In genomic region chr22:27885977-27886842, GRCh38 we compare ENCODE assay signal across 8 cellular contexts. TPM values are rescaled to one million over a fixed set of nuclear protein-coding genes. Genes with fewer than 3 reads are reported as not detected.
DNase-seq lines count a peak whose midpoint lies in the region; ATAC-seq and TF ChIP-seq lines count a peak whose summit lies in the region.

No MANE protein-coding gene starts in this region.

- H3K36me3 Mint-ChIP-seq in CD14-positive monocyte, result peaks cover 58 to 65% of the 10 kb centered on the region in 2 donors

- in situ Hi-C loops in GM23248 (cut with MboI), result no loop called here

- peak; percentile 79 for TF ChIP-seq CTCF in CD14-positive monocyte (IDR thresholded peaks at IDR 0.05)
- TF ChIP-seq CTCF in liver (IDR thresholded peaks at IDR 0.05; ENCODE audit: low read depth, low read length, missing input control), result peak; percentile 87

- ATAC-seq in HG02642 (IDR thresholded peaks at IDR 0.05; ENCODE audit: poor library complexity, unreplicated experiment) (no peak), GM21737 (IDR thresholded peaks at IDR 0.05; ENCODE audit: unreplicated experiment) (no peak)

- intact Hi-C loops in CD14-positive monocyte (cut with micrococcal nuclease), result loop anchor here (2.0 to 10.0 kb wide), 2 partner anchors 123 to 709 kb away; no protein-coding TSS in a partner anchor

- H3K9me2 ChIP-seq in GM23248 (ENCODE audit: insufficient read depth), result no peaks in the 10 kb centered on the region

- no peaks in the 10 kb centered on the region for H3K9me3 ChIP-seq in GM23248 (ENCODE audit: low read depth)
- H3K9me3 ChIP-seq in liver (ENCODE audit: control insufficient read depth in 4 of 4, low read length in 3 of 4), result no peaks in the 10 kb centered on the region

- no peaks in the 10 kb centered on the region for H3K4me1 Mint-ChIP-seq in CD14-positive monocyte

- H3F3A ChIP-seq in GM23248 (ENCODE audit: insufficient read depth), result peaks cover 42% of the 10 kb centered on the region

- WGBS in GM23248 (ENCODE audit: low coverage in 1 of 2, low lambda C conversion rate in 2 of 2, missing lambda C conversion rate in 2 of 2), 2 experiments, result 59% methylated on average over 3 of the region's 3 CpGs
- WGBS in liver, result 86% methylated on average over 3 of the region's 3 CpGs

- H3K4me3 ChIP-seq in GM23248 (0 out of 2 replicates have a peak overlapping the region, but pooled peaks have one; percentile 10), liver (ENCODE audit: low read depth in 1 of 3, low read length in 3 of 3) (no peak overlapping the region)

- peak overlapping the region; percentile 74 for H3K27ac ChIP-seq in GM23248
- H3K27ac ChIP-seq in liver (ENCODE audit: low read depth in 1 of 2, low read length in 2 of 2), result peak overlapping the region; percentile 29 to 76

- H3K27me3 ChIP-seq in GM23248 (replicated peaks; ENCODE audit: insufficient read depth), result no peaks in the 10 kb centered on the region
- H3K27me3 ChIP-seq in liver (ENCODE audit: control insufficient read depth in 4 of 4, insufficient read depth in 4 of 4, low read length in 3 of 4), result no peaks in the 10 kb centered on the region

- no peaks in the 10 kb centered on the region for H3K9me3 Mint-ChIP-seq in CD14-positive monocyte

- peaks cover 43% of the 10 kb centered on the region for H3K79me2 ChIP-seq in GM23248 (ENCODE audit: insufficient read depth)

- peak overlapping the region in 1 of 7 donors; percentile 15 for H3K27ac Mint-ChIP-seq in CD14-positive monocyte

- H3K4me2 ChIP-seq in GM23248 (ENCODE audit: unreplicated experiment), result peak overlapping the region; percentile 51

- peaks cover 6% of the 10 kb centered on the region; the same call in 1 of the 2 replicates for H4K20me1 ChIP-seq in GM23248 (ENCODE audit: insufficient read depth)

- H3K4me1 ChIP-seq in GM23248 (ENCODE audit: insufficient read depth) (peaks cover 35% of the 10 kb centered on the region), liver (ENCODE audit: control insufficient read depth in 4 of 4, insufficient read depth in 4 of 4, low read length in 3 of 4) (peaks cover 4 to 56% (median 50%) of the 10 kb centered on the region in 4 donors)

- H3K36me3 ChIP-seq in GM23248 (ENCODE audit: low read depth) (peaks cover 10% of the 10 kb centered on the region; the same call in 1 of the 2 replicates), liver (ENCODE audit: control insufficient read depth in 4 of 4, insufficient read depth in 3 of 4, low read depth in 1 of 4, low read length in 3 of 4) (peaks cover 0 to 17% (median 9%) of the 10 kb centered on the region in 4 donors)

- H3K9ac ChIP-seq in GM23248, result peak overlapping the region; percentile 11; the same call in 1 of the 2 replicates
- peak overlapping the region in 1 of 2 donors; percentile 36 for H3K9ac ChIP-seq in liver (ENCODE audit: low read depth in 1 of 2, low read length in 2 of 2)

- H2AFZ ChIP-seq in GM23248, result no peak overlapping the region

- TF ChIP-seq RAD21 in liver (IDR thresholded peaks at IDR 0.05), result peak; percentile 84 to 85

- H3K4me3 Mint-ChIP-seq in CD14-positive monocyte, result no peak overlapping the region

- H3K27me3 Mint-ChIP-seq in CD14-positive monocyte (ENCODE audit: low read depth in 3 of 3), result no peaks in the 10 kb centered on the region

- DNase-seq in CD14-positive monocyte (ENCODE audit: low spot score) (no peak), GM23248 (peak; percentile 86), SK-N-DZ (ENCODE audit: low spot score) (peak; percentile 37), cerebellum (ENCODE audit: low spot score) (peak; percentile 48)
- peak; percentile 56 for DNase-seq in stimulated activated CD8-positive, alpha-beta memory T cell treated with anti-CD3 and anti-CD28 coated beads, Interleukin-4, amount 100 ng/mL, for 48 hours

TF ChIP-seq in liver, 16 proteins besides CTCF, POLR2A, EP300 and RAD21:
- TF ChIP-seq RXRA (IDR thresholded peaks at IDR 0.05) (no peak), FOXA2 (IDR thresholded peaks at IDR 0.05) (peak; percentile 22), MAX (IDR thresholded peaks at IDR 0.05) (peak; percentile 53), HNF4G (IDR thresholded peaks at IDR 0.05) (no peak), EGR1 (IDR thresholded peaks at IDR 0.05; ENCODE audit: low read depth in 2 of 2) (no peak), JUND (IDR thresholded peaks at IDR 0.05) (peak; percentile 78 to 85), REST (IDR thresholded peaks at IDR 0.05) (no peak), TAF1 (conservative IDR thresholded peaks at IDR 0.05) (no peak), NR2F2 (IDR thresholded peaks at IDR 0.05) (peak; percentile 47), YY1 (IDR thresholded peaks at IDR 0.05) (no peak), SP1 (IDR thresholded peaks at IDR 0.05) (peak; percentile 21), HNF4A (conservative IDR thresholded peaks at IDR 0.05) (no peak), ATF3 (IDR thresholded peaks at IDR 0.05) (peak; percentile 62), GABPA (IDR thresholded peaks at IDR 0.05 in 1 of 2, conservative IDR thresholded peaks at IDR 0.05 in 1 of 2) (no peak), FOXA1 (IDR thresholded peaks at IDR 0.05) (no peak), ZBTB33 (IDR thresholded peaks at IDR 0.05) (no peak)

RNA-seq across cellular contexts. Expression of gene PITPNB, which starts 32.8 kb away (rescaled TPM):
- polyA plus RNA-seq in CD14-positive monocyte (10 to 100 TPM; 25.2 to 29.1 TPM), GM23248 (2016; fragmentation: Nextera tagmentation; extraction: Ambion mirVana) (79.8 and 82.1 TPM in 2 replicates), liver (10 to 100 TPM; 26.0 to 57.4 TPM)
- total RNA-seq in GM23248 (2014; rRNA removed; shearing (Covaris generic)), result 16.2 and 17.7 TPM in 2 replicates
- 38.0 and 39.1 TPM in 2 replicates for polyA plus RNA-seq in SK-N-DZ (2014; cell fraction: cytosol; rRNA removed)
- 46.3 and 72.6 TPM in 2 replicates for polyA plus RNA-seq in SK-N-DZ (2014; cell fraction: nucleus; rRNA removed)
- total RNA-seq in cerebellum (45.4 TPM), liver (10 to 100 TPM; 18.4 to 42.8 TPM)
